Comparison of ENCODE assay signal across 2 cellular contexts in the genomic region with DNA sequence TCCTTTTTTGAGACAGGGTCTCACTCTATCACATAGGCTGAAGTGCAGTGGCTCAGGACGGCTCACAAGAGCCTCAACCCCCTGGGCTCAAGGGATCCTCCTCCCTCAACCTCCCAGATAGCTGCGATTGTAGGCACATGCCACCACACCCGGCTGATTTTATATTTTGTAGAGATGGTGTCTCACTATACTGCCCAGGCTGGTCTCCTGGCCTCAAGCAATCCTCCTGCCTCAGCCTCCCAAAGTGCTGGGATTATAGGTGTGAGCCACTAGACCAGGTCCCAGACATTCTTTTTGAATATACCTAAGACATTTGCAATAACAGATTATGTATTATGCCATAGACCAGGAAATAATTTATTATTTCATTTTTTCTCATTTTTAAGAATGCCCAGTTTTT.
TF ChIP-seq lines count a peak whose summit lies in the region.

No MANE protein-coding gene starts in this region.

TF ChIP-seq in WTC11, 78 proteins besides CTCF, POLR2A, EP300 and RAD21:
- TF ChIP-seq GTF2I (CRISPR knock-in tag; conservative IDR thresholded peaks at IDR 0.05) (no peak), ZNF121 (CRISPR knock-in tag; IDR thresholded peaks at IDR 0.05) (peak; percentile 72; the same call in 1 of the 2 replicates)

TF ChIP-seq in K562, 482 proteins besides CTCF, POLR2A, EP300 and RAD21:
- TF ChIP-seq, protein P1, sequence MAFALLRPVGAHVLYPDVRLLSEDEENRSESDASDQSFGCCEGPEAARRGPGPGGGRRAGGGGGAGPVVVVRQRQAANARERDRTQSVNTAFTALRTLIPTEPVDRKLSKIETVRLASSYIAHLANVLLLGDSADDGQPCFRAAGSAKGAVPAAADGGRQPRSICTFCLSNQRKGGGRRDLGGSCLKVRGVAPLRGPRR (CRISPR knock-in tag; IDR thresholded peaks at IDR 0.05) = no peak
- TF ChIP-seq E2F3 (CRISPR knock-in tag; IDR thresholded peaks at IDR 0.05) (no peak), PTRF (tag; IDR thresholded peaks at IDR 0.05) (no peak), BCOR (IDR thresholded peaks at IDR 0.05) (0 out of 2 replicates have a peak, but pooled peaks have one; percentile 33), ZNF778 (CRISPR knock-in tag; IDR thresholded peaks at IDR 0.05) (no peak), ZNF121 (CRISPR knock-in tag; conservative IDR thresholded peaks at IDR 0.05) (peak; percentile 63), PHB (CRISPR knock-in tag; IDR thresholded peaks at IDR 0.05) (no peak), HIVEP1 (CRISPR knock-in tag; IDR thresholded peaks at IDR 0.05) (no peak), EWSR1 (IDR thresholded peaks at IDR 0.05; ENCODE audit: borderline replicate concordance, low read depth, partially characterized antibody) (no peak), DACH1 (IDR thresholded peaks at IDR 0.05; ENCODE audit: partially characterized antibody) (no peak), CCAR2 (IDR thresholded peaks at IDR 0.05; ENCODE audit: low read depth, low read length) (no peak), FOXK2 (conservative IDR thresholded peaks at IDR 0.05 in 1 of 2, IDR thresholded peaks at IDR 0.05 in 1 of 2; ENCODE audit: low read depth in 2 of 2) (no peak)
- TF ChIP-seq, protein P2, sequence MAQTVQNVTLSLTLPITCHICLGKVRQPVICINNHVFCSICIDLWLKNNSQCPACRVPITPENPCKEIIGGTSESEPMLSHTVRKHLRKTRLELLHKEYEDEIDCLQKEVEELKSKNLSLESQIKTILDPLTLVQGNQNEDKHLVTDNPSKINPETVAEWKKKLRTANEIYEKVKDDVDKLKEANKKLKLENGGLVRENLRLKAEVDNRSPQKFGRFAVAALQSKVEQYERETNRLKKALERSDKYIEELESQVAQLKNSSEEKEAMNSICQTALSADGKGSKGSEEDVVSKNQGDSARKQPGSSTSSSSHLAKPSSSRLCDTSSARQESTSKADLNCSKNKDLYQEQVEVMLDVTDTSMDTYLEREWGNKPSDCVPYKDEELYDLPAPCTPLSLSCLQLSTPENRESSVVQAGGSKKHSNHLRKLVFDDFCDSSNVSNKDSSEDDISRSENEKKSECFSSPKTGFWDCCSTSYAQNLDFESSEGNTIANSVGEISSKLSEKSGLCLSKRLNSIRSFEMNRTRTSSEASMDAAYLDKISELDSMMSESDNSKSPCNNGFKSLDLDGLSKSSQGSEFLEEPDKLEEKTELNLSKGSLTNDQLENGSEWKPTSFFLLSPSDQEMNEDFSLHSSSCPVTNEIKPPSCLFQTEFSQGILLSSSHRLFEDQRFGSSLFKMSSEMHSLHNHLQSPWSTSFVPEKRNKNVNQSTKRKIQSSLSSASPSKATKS (CRISPR knock-in tag; IDR thresholded peaks at IDR 0.05) = no peak
- TF ChIP-seq, protein P3, sequence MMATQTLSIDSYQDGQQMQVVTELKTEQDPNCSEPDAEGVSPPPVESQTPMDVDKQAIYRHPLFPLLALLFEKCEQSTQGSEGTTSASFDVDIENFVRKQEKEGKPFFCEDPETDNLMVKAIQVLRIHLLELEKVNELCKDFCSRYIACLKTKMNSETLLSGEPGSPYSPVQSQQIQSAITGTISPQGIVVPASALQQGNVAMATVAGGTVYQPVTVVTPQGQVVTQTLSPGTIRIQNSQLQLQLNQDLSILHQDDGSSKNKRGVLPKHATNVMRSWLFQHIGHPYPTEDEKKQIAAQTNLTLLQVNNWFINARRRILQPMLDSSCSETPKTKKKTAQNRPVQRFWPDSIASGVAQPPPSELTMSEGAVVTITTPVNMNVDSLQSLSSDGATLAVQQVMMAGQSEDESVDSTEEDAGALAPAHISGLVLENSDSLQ (IDR thresholded peaks at IDR 0.05) = no peak
- TF ChIP-seq, protein P4, sequence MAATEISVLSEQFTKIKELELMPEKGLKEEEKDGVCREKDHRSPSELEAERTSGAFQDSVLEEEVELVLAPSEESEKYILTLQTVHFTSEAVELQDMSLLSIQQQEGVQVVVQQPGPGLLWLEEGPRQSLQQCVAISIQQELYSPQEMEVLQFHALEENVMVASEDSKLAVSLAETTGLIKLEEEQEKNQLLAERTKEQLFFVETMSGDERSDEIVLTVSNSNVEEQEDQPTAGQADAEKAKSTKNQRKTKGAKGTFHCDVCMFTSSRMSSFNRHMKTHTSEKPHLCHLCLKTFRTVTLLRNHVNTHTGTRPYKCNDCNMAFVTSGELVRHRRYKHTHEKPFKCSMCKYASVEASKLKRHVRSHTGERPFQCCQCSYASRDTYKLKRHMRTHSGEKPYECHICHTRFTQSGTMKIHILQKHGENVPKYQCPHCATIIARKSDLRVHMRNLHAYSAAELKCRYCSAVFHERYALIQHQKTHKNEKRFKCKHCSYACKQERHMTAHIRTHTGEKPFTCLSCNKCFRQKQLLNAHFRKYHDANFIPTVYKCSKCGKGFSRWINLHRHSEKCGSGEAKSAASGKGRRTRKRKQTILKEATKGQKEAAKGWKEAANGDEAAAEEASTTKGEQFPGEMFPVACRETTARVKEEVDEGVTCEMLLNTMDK (IDR thresholded peaks at IDR 0.05; ENCODE audit: borderline replicate concordance, insufficient read depth, low read depth, low read length, poor library complexity, severe bottlenecking) = no peak
- TF ChIP-seq, protein P5, sequence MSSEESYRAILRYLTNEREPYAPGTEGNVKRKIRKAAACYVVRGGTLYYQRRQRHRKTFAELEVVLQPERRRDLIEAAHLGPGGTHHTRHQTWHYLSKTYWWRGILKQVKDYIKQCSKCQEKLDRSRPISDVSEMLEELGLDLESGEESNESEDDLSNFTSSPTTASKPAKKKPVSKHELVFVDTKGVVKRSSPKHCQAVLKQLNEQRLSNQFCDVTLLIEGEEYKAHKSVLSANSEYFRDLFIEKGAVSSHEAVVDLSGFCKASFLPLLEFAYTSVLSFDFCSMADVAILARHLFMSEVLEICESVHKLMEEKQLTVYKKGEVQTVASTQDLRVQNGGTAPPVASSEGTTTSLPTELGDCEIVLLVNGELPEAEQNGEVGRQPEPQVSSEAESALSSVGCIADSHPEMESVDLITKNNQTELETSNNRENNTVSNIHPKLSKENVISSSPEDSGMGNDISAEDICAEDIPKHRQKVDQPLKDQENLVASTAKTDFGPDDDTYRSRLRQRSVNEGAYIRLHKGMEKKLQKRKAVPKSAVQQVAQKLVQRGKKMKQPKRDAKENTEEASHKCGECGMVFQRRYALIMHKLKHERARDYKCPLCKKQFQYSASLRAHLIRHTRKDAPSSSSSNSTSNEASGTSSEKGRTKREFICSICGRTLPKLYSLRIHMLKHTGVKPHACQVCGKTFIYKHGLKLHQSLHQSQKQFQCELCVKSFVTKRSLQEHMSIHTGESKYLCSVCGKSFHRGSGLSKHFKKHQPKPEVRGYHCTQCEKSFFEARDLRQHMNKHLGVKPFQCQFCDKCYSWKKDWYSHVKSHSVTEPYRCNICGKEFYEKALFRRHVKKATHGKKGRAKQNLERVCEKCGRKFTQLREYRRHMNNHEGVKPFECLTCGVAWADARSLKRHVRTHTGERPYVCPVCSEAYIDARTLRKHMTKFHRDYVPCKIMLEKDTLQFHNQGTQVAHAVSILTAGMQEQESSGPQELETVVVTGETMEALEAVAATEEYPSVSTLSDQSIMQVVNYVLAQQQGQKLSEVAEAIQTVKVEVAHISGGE (CRISPR knock-in tag; IDR thresholded peaks at IDR 0.05) = no peak
- TF ChIP-seq, protein P6, sequence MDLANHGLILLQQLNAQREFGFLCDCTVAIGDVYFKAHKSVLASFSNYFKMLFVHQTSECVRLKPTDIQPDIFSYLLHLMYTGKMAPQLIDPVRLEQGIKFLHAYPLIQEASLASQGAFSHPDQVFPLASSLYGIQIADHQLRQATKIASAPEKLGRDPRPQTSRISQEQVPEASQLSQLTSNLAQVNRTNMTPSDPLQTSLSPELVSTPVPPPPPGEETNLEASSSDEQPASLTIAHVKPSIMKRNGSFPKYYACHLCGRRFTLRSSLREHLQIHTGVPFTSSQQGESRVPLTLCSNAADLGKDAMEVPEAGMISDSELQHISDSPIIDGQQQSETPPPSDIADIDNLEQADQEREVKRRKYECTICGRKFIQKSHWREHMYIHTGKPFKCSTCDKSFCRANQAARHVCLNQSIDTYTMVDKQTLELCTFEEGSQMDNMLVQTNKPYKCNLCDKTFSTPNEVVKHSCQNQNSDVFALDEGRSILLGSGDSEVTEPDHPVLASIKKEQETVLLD (IDR thresholded peaks at IDR 0.05) = no peak
